In the genomic region with DNA sequence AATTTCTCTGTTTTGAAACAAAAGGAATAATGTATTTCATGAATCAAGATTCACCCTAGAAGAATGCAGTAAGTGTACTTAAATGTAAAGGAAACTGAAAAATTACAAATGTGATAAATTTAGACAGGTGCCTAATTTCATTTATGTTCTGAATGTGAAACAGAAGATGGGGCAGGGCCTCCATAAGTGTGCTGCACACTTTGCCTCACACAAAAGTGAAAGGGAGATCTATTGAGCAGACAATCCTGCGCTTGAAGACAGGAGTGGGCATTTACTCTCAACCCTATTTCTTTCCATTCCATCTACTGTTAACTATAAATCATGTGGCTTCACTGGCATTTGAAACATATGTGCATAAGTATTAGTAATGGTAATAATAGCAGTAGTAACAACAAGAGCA, we compare ENCODE assay signal across 26 cellular contexts. TPM values are rescaled to one million over a fixed set of nuclear protein-coding genes. Genes with fewer than 3 reads are reported as not detected.
DNase-seq lines count a peak whose midpoint lies in the region; ATAC-seq and TF ChIP-seq lines count a peak whose summit lies in the region.
"Had no signal": no experiment of that assay in that cellular context is flagged by ENCODE, and none has a peak within 500 bp of the region (broad histone marks: within the 10 kb centered on the region; RNA-seq: fewer than 3 reads in every experiment).

No MANE protein-coding gene starts in this region.

- ATAC-seq in GM19351 (IDR thresholded peaks at IDR 0.05; ENCODE audit: unreplicated experiment) (peak; percentile 56), GM21786 (IDR thresholded peaks at IDR 0.05; ENCODE audit: unreplicated experiment) (peak; percentile 41), HG03439 (IDR thresholded peaks at IDR 0.05; ENCODE audit: unreplicated experiment) (peak; percentile 46)
- ATAC-seq: activated naive CD4-positive, alpha-beta T cell treated with anti-CD3 and anti-CD28 coated beads, Interleukin-2, amount 50 U/mL, for 72 hours; HCT116; left lobe of liver; natural killer cell treated with Interleukin-12 subunit alpha and Interleukin-12 subunit beta and Interleukin-15 and Interleukin-18, amount 100 ng/mL, for 72 hours; stimulated activated memory B cell treated with anti-CD40 and anti-IgM and Interleukin-4, amounts not matched to agents 10 μg/mL and 1 μg/mL and 100 μg/mL, for 72 hours had no signal

- H3K36me3 Mint-ChIP-seq in CD14-positive monocyte, result no peaks in the 10 kb centered on the region
- H3K36me3 Mint-ChIP-seq: activated naive CD4-positive, alpha-beta T cell treated with anti-CD3 and anti-CD28 coated beads, Interleukin-2, amount 50 U/mL, for 72 hours; natural killer cell treated with Interleukin-12 subunit alpha and Interleukin-12 subunit beta and Interleukin-15 and Interleukin-18, amount 100 ng/mL, for 72 hours had no signal

- no peaks in the 10 kb centered on the region for H3K9me3 ChIP-seq in neuron (ENCODE audit: low read length)
- H3K9me3 ChIP-seq: BE2C, sigmoid colon, transverse colon had no signal

- no peak overlapping the region for H3K4me3 ChIP-seq in neuron (ENCODE audit: low read length)
- H3K4me3 ChIP-seq: sigmoid colon, transverse colon had no signal

- DNase-seq in stimulated activated CD4-positive, alpha-beta T cell treated with anti-CD3 and anti-CD28 coated beads, Interleukin-4, amount 100 ng/mL, for 4 hours, result no peak
- DNase-seq in T-helper 9 cell, result no peak
- DNase-seq in CD14-positive monocyte (ENCODE audit: low spot score), result no peak
- DNase-seq in DMS79 treated with DMSO at 0.1 percent for 48 hours (lab: John Stamatoyannopoulos, UW), result no peak
- DNase-seq: activated CD4-positive, alpha-beta T cell treated with anti-CD3 and anti-CD28 coated beads for 4 hours; activated CD8-positive, alpha-beta memory T cell treated with anti-CD3 and anti-CD28 coated beads for 24 hours; activated T-cell treated with anti-CD3 and anti-CD28 coated beads for 4 hours; amygdala; BE2C; CD8-positive, alpha-beta memory T cell; MV-4-11; NCI-H1436 treated with DMSO at 0.1 percent for 48 hours; NCI-H2081 treated with DMSO at 0.1 percent for 48 hours; NCI-H774; sigmoid colon; transverse colon; WERI-Rb-1 had no signal

- no peaks in the 10 kb centered on the region for H3K27me3 ChIP-seq in neuron (ENCODE audit: insufficient read depth, low read length)
- H3K27me3 ChIP-seq: BE2C, sigmoid colon, transverse colon had no signal

- H3K4me1 ChIP-seq in neuron (ENCODE audit: insufficient read depth, low read length), result no peaks in the 10 kb centered on the region
- H3K4me1 ChIP-seq: BE2C, sigmoid colon, transverse colon had no signal

- H2AFZ ChIP-seq in neuron (ENCODE audit: low read depth, low read length), result peak overlapping the region; percentile 20

- no peaks in the 10 kb centered on the region for H3K4me1 Mint-ChIP-seq in CD14-positive monocyte
- H3K4me1 Mint-ChIP-seq: CD8-positive, alpha-beta memory T cell had no signal

- intact Hi-C loops in CD14-positive monocyte (cut with micrococcal nuclease), result no loop called here

- no peaks in the 10 kb centered on the region for H3K27me3 Mint-ChIP-seq in CD14-positive monocyte (ENCODE audit: low read depth in 3 of 3)
- H3K27me3 Mint-ChIP-seq: stimulated activated memory B cell treated with anti-CD40 and anti-IgM and Interleukin-4, amounts not matched to agents 10 μg/mL and 1 μg/mL and 100 μg/mL, for 72 hours had no signal

- no peaks in the 10 kb centered on the region for H3K9me3 Mint-ChIP-seq in CD14-positive monocyte
- H3K9me3 Mint-ChIP-seq: activated naive CD4-positive, alpha-beta T cell treated with anti-CD3 and anti-CD28 coated beads, Interleukin-2, amount 50 U/mL, for 72 hours; CD8-positive, alpha-beta memory T cell; natural killer cell treated with Interleukin-12 subunit alpha and Interleukin-12 subunit beta and Interleukin-15 and Interleukin-18, amount 100 ng/mL, for 72 hours; stimulated activated memory B cell treated with anti-CD40 and anti-IgM and Interleukin-4, amounts not matched to agents 10 μg/mL and 1 μg/mL and 100 μg/mL, for 72 hours had no signal

- no peaks in the 10 kb centered on the region for H3K36me3 ChIP-seq in neuron (ENCODE audit: insufficient read depth, low read length)
- H3K36me3 ChIP-seq: BE2C, sigmoid colon, transverse colon, WERI-Rb-1 had no signal

- H3K4me3 Mint-ChIP-seq in CD14-positive monocyte, result no peak overlapping the region
- H3K4me3 Mint-ChIP-seq: CD8-positive, alpha-beta memory T cell; natural killer cell treated with Interleukin-12 subunit alpha and Interleukin-12 subunit beta and Interleukin-15 and Interleukin-18, amount 100 ng/mL, for 72 hours; stimulated activated memory B cell treated with anti-CD40 and anti-IgM and Interleukin-4, amounts not matched to agents 10 μg/mL and 1 μg/mL and 100 μg/mL, for 72 hours had no signal

- H3K27ac Mint-ChIP-seq in CD14-positive monocyte, result no peak overlapping the region
- H3K27ac Mint-ChIP-seq: activated naive CD4-positive, alpha-beta T cell treated with anti-CD3 and anti-CD28 coated beads, Interleukin-2, amount 50 U/mL, for 72 hours; CD8-positive, alpha-beta memory T cell; natural killer cell treated with Interleukin-12 subunit alpha and Interleukin-12 subunit beta and Interleukin-15 and Interleukin-18, amount 100 ng/mL, for 72 hours; stimulated activated memory B cell treated with anti-CD40 and anti-IgM and Interleukin-4, amounts not matched to agents 10 μg/mL and 1 μg/mL and 100 μg/mL, for 72 hours had no signal

- TF ChIP-seq CTCF in CD14-positive monocyte (IDR thresholded peaks at IDR 0.05), result no peak

RNA-seq across cellular contexts. Expression of gene GNG11, which starts 36.2 kb away (rescaled TPM):
- 1 to 10 TPM; 1.0 to 1.6 TPM for polyA plus RNA-seq in CD14-positive monocyte
- polyA plus RNA-seq: CD8-positive, alpha-beta memory T cell had no signal

RNA-seq across cellular contexts. Expression of gene BET1, which starts 46.4 kb away (rescaled TPM):
- polyA plus RNA-seq in CD14-positive monocyte, result 10 to 100 TPM in 1 of 2 donors, 1 to 10 TPM in 1; 8.2 to 14.1 TPM

RNA-seq across cellular contexts. Expression of gene GNGT1, which starts 51.4 kb away (rescaled TPM):
- polyA plus RNA-seq in CD14-positive monocyte, result not detected
- polyA plus RNA-seq: CD8-positive, alpha-beta memory T cell; sigmoid colon had no signal
